Comparison of ENCODE assay signal across 25 cellular contexts in the genomic region with DNA sequence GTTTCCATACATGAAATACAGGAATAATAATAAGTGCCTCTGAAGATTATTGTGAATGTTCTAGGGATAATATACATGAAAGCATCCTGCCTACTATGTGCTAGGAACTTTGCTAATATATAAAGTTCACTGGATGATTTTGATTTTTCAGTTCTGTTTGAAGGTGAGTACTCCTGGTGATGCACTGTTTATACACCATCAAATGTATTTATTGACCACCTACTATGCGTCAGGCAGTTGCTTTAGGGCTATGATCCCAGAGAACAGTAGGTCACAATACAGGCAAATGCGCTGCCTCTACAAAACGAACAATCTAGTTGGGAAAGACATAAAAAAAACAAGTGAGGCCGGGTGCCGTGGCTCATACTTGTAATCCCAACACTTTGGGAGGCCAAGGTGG. TPM values are rescaled to one million over a fixed set of nuclear protein-coding genes. Genes with fewer than 3 reads are reported as not detected.
DNase-seq lines count a peak whose midpoint lies in the region; ATAC-seq, FAIRE-seq and TF ChIP-seq lines count a peak whose summit lies in the region.
"Had no signal": no experiment of that assay in that cellular context is flagged by ENCODE, and none has a peak within 500 bp of the region (broad histone marks: within the 10 kb centered on the region; RNA-seq: fewer than 3 reads in every experiment).

No MANE protein-coding gene starts in this region.

- H3K27ac ChIP-seq in HepG2 (ENCODE audit: extremely low read length, insufficient read depth, low read length) = no peak overlapping the region
- no peak overlapping the region for H3K27ac ChIP-seq in right lobe of liver
- peak overlapping the region; percentile 42 for H3K27ac ChIP-seq in osteoblast (ENCODE audit: low read depth, low read length)
- H3K27ac ChIP-seq: 22Rv1; A549; BLaER1 treated with 17β-estradiol and CSF1 and Interleukin-3, amounts not matched to agents 10 nM and 100 nM; C4-2B had no signal

- H3K36me3 Mint-ChIP-seq in activated naive CD4-positive, alpha-beta T cell treated with anti-CD3 and anti-CD28 coated beads for 36 hours (ENCODE audit: low read depth) = peaks cover 34% of the 10 kb centered on the region
- peaks cover 30% of the 10 kb centered on the region for H3K36me3 Mint-ChIP-seq in chondrocyte (ENCODE audit: low read depth)

- WGBS in HepG2 (ENCODE audit: low lambda C conversion rate) = 96% methylated on average over 5 of the region's 5 CpGs
- WGBS in right lobe of liver (ENCODE audit: insufficient coverage, low coverage, low lambda C conversion rate, missing lambda C conversion rate) = 88% methylated on average over 5 of the region's 5 CpGs

- no peaks in the 10 kb centered on the region for H3K9me3 Mint-ChIP-seq in activated naive CD4-positive, alpha-beta T cell treated with anti-CD3 and anti-CD28 coated beads for 36 hours
- H3K9me3 Mint-ChIP-seq in chondrocyte (ENCODE audit: low read depth) = no peaks in the 10 kb centered on the region
- H3K9me3 Mint-ChIP-seq: CD4-positive, alpha-beta T cell; CD8-positive, alpha-beta T cell had no signal

- no peak for TF ChIP-seq RAD21 in HepG2 (CRISPR knock-in tag; IDR thresholded peaks at IDR 0.05)

- POLR2A ChIA-PET in HepG2 (lab: Yijun Ruan, JAX) = no interaction called here

- FAIRE-seq in HepG2 (lab: Jason Lieb, UNC) = no peak
- FAIRE-seq: A549, D721Med, G401.6, GM12891, GM19239 had no signal

- H3K27ac Mint-ChIP-seq in activated naive CD4-positive, alpha-beta T cell treated with anti-CD3 and anti-CD28 coated beads for 36 hours = peak overlapping the region; percentile 18
- peak overlapping the region; percentile 90 for H3K27ac Mint-ChIP-seq in chondrocyte (ENCODE audit: unreplicated experiment)
- H3K27ac Mint-ChIP-seq: B cell; CD4-positive, alpha-beta T cell; CD8-positive, alpha-beta T cell had no signal

- no TSS peak for BruUV-seq in HepG2 (replicated peaks; lab: Mats Ljungman, UMichigan)

- H3K4me1 ChIP-seq in HepG2 (ENCODE audit: insufficient read depth, low read length) (no peaks in the 10 kb centered on the region), right lobe of liver (no peaks in the 10 kb centered on the region), osteoblast (ENCODE audit: insufficient read depth, low read length) (no peaks in the 10 kb centered on the region)
- H3K4me1 ChIP-seq: A549; BLaER1 treated with 17β-estradiol and CSF1 and Interleukin-3, amounts not matched to agents 10 nM and 100 nM; Caco-2 had no signal

- CTCF ChIA-PET in activated naive CD4-positive, alpha-beta T cell treated with anti-CD3 and anti-CD28 coated beads for 36 hours (lab: Charles Lee) = no interaction called here
- CTCF ChIA-PET in HepG2 (lab: Yijun Ruan, JAX; ENCODE audit: low intra/inter-chr PET ratio, low total read pairs) = no interaction called here

- H3K4me3 ChIP-seq in HepG2 (replicated peaks in 1 of 3; ENCODE audit: insufficient read depth in 1 of 3, low read depth in 2 of 3, low read length in 3 of 3) (no peak overlapping the region), right lobe of liver (no peak overlapping the region), osteoblast (ENCODE audit: insufficient read depth, low read length) (no peak overlapping the region)
- H3K4me3 ChIP-seq: A549; BLaER1 treated with 17β-estradiol and CSF1 and Interleukin-3, amounts not matched to agents 10 nM and 100 nM had no signal

- H2AFZ ChIP-seq in HepG2 (ENCODE audit: low read length) (no peak overlapping the region), osteoblast (ENCODE audit: low read length) (no peak overlapping the region)

- TF ChIP-seq POLR2A in HepG2 (IDR thresholded peaks at IDR 0.05; ENCODE audit: insufficient read depth in 1 of 2, low read depth in 2 of 2, low read length in 2 of 2) (no peak), right lobe of liver (IDR thresholded peaks at IDR 0.05) (no peak)

- TF ChIP-seq CTCF in HepG2 (CRISPR knock-in tag; IDR thresholded peaks at IDR 0.05) (no peak), right lobe of liver (IDR thresholded peaks at IDR 0.05) (no peak), chondrocyte (IDR thresholded peaks at IDR 0.05) (no peak), osteoblast (IDR thresholded peaks at IDR 0.05; ENCODE audit: extremely low read depth, low read depth, low read length) (no peak)

- intact Hi-C loops in activated naive CD4-positive, alpha-beta T cell treated with anti-CD3 and anti-CD28 coated beads for 36 hours (cut with micrococcal nuclease) = no loop called here
- intact Hi-C loops in HepG2 (cut with micrococcal nuclease; ENCODE audit: unreplicated experiment) = no loop called here
- intact Hi-C loops in right lobe of liver (cut with DNase I) = loop anchor here in 1 of 2 donors (10.0 kb wide), 1 partner anchor 169 kb away; a partner anchor contains a TSS

- TF ChIP-seq EP300 in HepG2 (IDR thresholded peaks at IDR 0.05; ENCODE audit: low read depth in 2 of 2, low read length in 2 of 2) (no peak), HepG2 (CRISPR knock-in tag; IDR thresholded peaks at IDR 0.05; ENCODE audit: borderline replicate concordance) (no peak)

- peaks cover 2% of the 10 kb centered on the region for H3K79me2 ChIP-seq in HepG2 (ENCODE audit: insufficient read depth, low read length)
- peaks cover 24% of the 10 kb centered on the region for H3K79me2 ChIP-seq in osteoblast (ENCODE audit: insufficient read depth, low read length)

- H3K27me3 ChIP-seq in HepG2 (ENCODE audit: control insufficient read depth in 1 of 2, insufficient read depth in 2 of 2, low read length in 2 of 2) (no peaks in the 10 kb centered on the region), right lobe of liver (no peaks in the 10 kb centered on the region), osteoblast (ENCODE audit: insufficient read depth, low read length) (no peaks in the 10 kb centered on the region)
- H3K27me3 ChIP-seq: BLaER1 treated with 17β-estradiol and CSF1 and Interleukin-3, amounts not matched to agents 10 nM and 100 nM had no signal

- H3K9ac ChIP-seq in HepG2 (ENCODE audit: insufficient read depth, low read depth, low read length) = no peak overlapping the region
- H3K9ac ChIP-seq: BLaER1 treated with 17β-estradiol and CSF1 and Interleukin-3, amounts not matched to agents 10 nM and 100 nM had no signal

- H3K4me2 ChIP-seq in HepG2 (ENCODE audit: low read depth, low read length) (no peak overlapping the region), osteoblast (ENCODE audit: insufficient read depth, low read length) (no peak overlapping the region)
- H3K4me2 ChIP-seq: A549; BLaER1 treated with 17β-estradiol and CSF1 and Interleukin-3, amounts not matched to agents 10 nM and 100 nM had no signal

- H3K36me3 ChIP-seq in HepG2 (replicated peaks in 1 of 2; ENCODE audit: control insufficient read depth in 1 of 2, insufficient read depth in 2 of 2, low read length in 2 of 2) (peaks cover 28 to 84% of the 10 kb centered on the region in 2 experiments), right lobe of liver (peaks cover 8 to 83% (median 35%) of the 10 kb centered on the region in 4 donors), osteoblast (ENCODE audit: insufficient read depth, low read length) (peaks cover 63% of the 10 kb centered on the region)

- no peak overlapping the region for H3K4me3 Mint-ChIP-seq in activated naive CD4-positive, alpha-beta T cell treated with anti-CD3 and anti-CD28 coated beads for 36 hours
- H3K4me3 Mint-ChIP-seq in chondrocyte (ENCODE audit: unreplicated experiment) = no peak overlapping the region
- H3K4me3 Mint-ChIP-seq: B cell; CD4-positive, alpha-beta T cell; CD8-positive, alpha-beta T cell had no signal

- no peak for DNase-seq in activated naive CD4-positive, alpha-beta T cell treated with anti-CD3 and anti-CD28 coated beads for 36 hours
- DNase-seq in activated naive CD4-positive, alpha-beta T cell treated with Interleukin-2 at 50 U/mL for 16 hours = no peak
- DNase-seq in HepG2 (ENCODE audit: low spot score) (no peak), right lobe of liver (no peak), chondrocyte (ENCODE audit: low spot score) (no peak), osteoblast (ENCODE audit: insufficient read length, low spot score, missing footprints) (no peak), NCI-H1694 (lab: John Stamatoyannopoulos, UW) (no peak)
- DNase-seq in stimulated activated CD4-positive, alpha-beta T cell treated with anti-CD3 and anti-CD28 coated beads, Interleukin-2, amount 100 ng/mL, for 24 hours = no peak
- DNase-seq: AML-193; Caco-2; Calu3; CD4-positive, alpha-beta T cell; CD8-positive, alpha-beta T cell; DMS79 treated with DMSO at 0.1 percent for 48 hours; GF-D8 had no signal

- H3K4me1 Mint-ChIP-seq in activated naive CD4-positive, alpha-beta T cell treated with anti-CD3 and anti-CD28 coated beads for 36 hours (ENCODE audit: low read depth) = peaks cover 1% of the 10 kb centered on the region
- H3K4me1 Mint-ChIP-seq in chondrocyte (ENCODE audit: low read depth) = peaks cover 18% of the 10 kb centered on the region

- no peaks in the 10 kb centered on the region for H4K20me1 ChIP-seq in HepG2 (ENCODE audit: insufficient read depth, low read length)
- H4K20me1 ChIP-seq in osteoblast (ENCODE audit: insufficient read depth, low read length) = peaks cover 6% of the 10 kb centered on the region

- H3K9me3 ChIP-seq in HepG2 (ENCODE audit: low read length) (no peaks in the 10 kb centered on the region), right lobe of liver (no peaks in the 10 kb centered on the region), osteoblast (ENCODE audit: low read depth, low read length) (no peaks in the 10 kb centered on the region)
- H3K9me3 ChIP-seq: A549; BLaER1 treated with 17β-estradiol and CSF1 and Interleukin-3, amounts not matched to agents 10 nM and 100 nM; Caco-2 had no signal

- in situ Hi-C loops in HepG2 (cut with HindIII; ENCODE audit: extremely low pct_ligation_motif_present, low pct_unique_long_range_greater_than_20kb) = no loop called here

- no peaks in the 10 kb centered on the region for H3K27me3 Mint-ChIP-seq in activated naive CD4-positive, alpha-beta T cell treated with anti-CD3 and anti-CD28 coated beads for 36 hours (ENCODE audit: low read depth)
- no peaks in the 10 kb centered on the region for H3K27me3 Mint-ChIP-seq in chondrocyte (ENCODE audit: low read depth)
- H3K27me3 Mint-ChIP-seq: B cell; CD4-positive, alpha-beta T cell had no signal

- ATAC-seq in HepG2 = no peak
- ATAC-seq in right lobe of liver = no peak
- ATAC-seq: A549; CD8-positive, alpha-beta T cell had no signal

RNA-seq across cellular contexts. Expression of a gene that starts 10.7 kb away (rescaled TPM):
- total RNA-seq in activated naive CD4-positive, alpha-beta T cell treated with anti-CD3 and anti-CD28 coated beads for 36 hours = 10 to 100 TPM; 19.9 to 24.3 TPM
- total RNA-seq in HepG2 (2016; rRNA removed; fragmentation: Illumina TruSeq; extraction: Trizol) = 94.6 and 149 TPM in 2 replicates
- 23.0 and 25.3 TPM in 2 replicates for total RNA-seq in HepG2 (2016; cell fraction: cytosol; rRNA removed; fragmentation: Illumina TruSeq; extraction: Trizol; ENCODE audit: low read depth)
- 84.4 and 162 TPM in 2 replicates for total RNA-seq in HepG2 (2016; cell fraction: insoluble cytoplasmic fraction; rRNA removed; fragmentation: Illumina TruSeq; extraction: Trizol)
- total RNA-seq in HepG2 (2016; cell fraction: membrane; rRNA removed; fragmentation: Illumina TruSeq; extraction: Trizol) = 30.4 and 30.6 TPM in 2 replicates
- 42.3 and 42.7 TPM in 2 replicates for total RNA-seq in HepG2 (2016; cell fraction: nucleus; rRNA removed; fragmentation: Illumina TruSeq; extraction: Trizol)
- polyA plus RNA-seq in HepG2 (2011; rRNA removed) = 25.9 and 35.2 TPM in 2 replicates
- 16.4 and 18.1 TPM in 2 replicates for polyA plus RNA-seq in HepG2 (2011; cell fraction: cytosol; rRNA removed)
- 14.9 and 16.5 TPM in 2 replicates for polyA plus RNA-seq in HepG2 (2011; cell fraction: nucleus; rRNA removed)
- 33.6 and 35.4 TPM in 2 replicates for polyA plus RNA-seq in HepG2 (2012)
- 12.7 and 13.2 TPM in 2 replicates for polyA plus RNA-seq in HepG2 (2016; cell fraction: cytosol; fragmentation: Illumina TruSeq; extraction: Trizol; ENCODE audit: low read depth)
- polyA plus RNA-seq in HepG2 (2016; cell fraction: insoluble cytoplasmic fraction; fragmentation: Illumina TruSeq; extraction: Trizol; ENCODE audit: low read depth) = 128 and 141 TPM in 2 replicates
- 18.2 and 18.4 TPM in 2 replicates for polyA plus RNA-seq in HepG2 (2016; cell fraction: membrane; fragmentation: Illumina TruSeq; extraction: Trizol; ENCODE audit: low read depth)
- polyA plus RNA-seq in HepG2 (2016; cell fraction: nucleus; fragmentation: Illumina TruSeq; extraction: Trizol; ENCODE audit: insufficient read depth, low read depth) = 44.6 and 49.5 TPM in 2 replicates
- polyA minus RNA-seq in HepG2 (2011; rRNA and poly(A)+ RNA removed; ENCODE audit: low replicate concordance) = 13.1 and 19.5 TPM in 2 replicates
- 17.4 and 18.8 TPM in 2 replicates for polyA minus RNA-seq in HepG2 (2011; cell fraction: cytosol; rRNA and poly(A)+ RNA removed)
- 50.1 and 65.8 TPM in 2 replicates for polyA minus RNA-seq in HepG2 (2011; cell fraction: nucleus; rRNA and poly(A)+ RNA removed)
- total RNA-seq in right lobe of liver = 10 to 100 TPM; 10.9 to 33.1 (median 14.1) TPM
- 28.4 to 33.0 TPM (median 32.0 TPM) in 3 replicates for total RNA-seq in chondrocyte
- total RNA-seq in osteoblast = 75.7 and 95.9 TPM in 2 replicates

RNA-seq across cellular contexts. Expression of a gene that starts 11.8 kb away (rescaled TPM):
- total RNA-seq in activated naive CD4-positive, alpha-beta T cell treated with anti-CD3 and anti-CD28 coated beads for 36 hours = 10 to 100 TPM; 70.2 to 71.1 TPM
- 32.1 and 66.4 TPM in 2 replicates for total RNA-seq in HepG2 (2016; rRNA removed; fragmentation: Illumina TruSeq; extraction: Trizol)
- 6.2 and 6.7 TPM in 2 replicates for total RNA-seq in HepG2 (2016; cell fraction: cytosol; rRNA removed; fragmentation: Illumina TruSeq; extraction: Trizol; ENCODE audit: low read depth)
- 32.8 and 60.2 TPM in 2 replicates for total RNA-seq in HepG2 (2016; cell fraction: insoluble cytoplasmic fraction; rRNA removed; fragmentation: Illumina TruSeq; extraction: Trizol)
- total RNA-seq in HepG2 (2016; cell fraction: membrane; rRNA removed; fragmentation: Illumina TruSeq; extraction: Trizol) = 9.9 and 11.7 TPM in 2 replicates
- 63.2 and 71.3 TPM in 2 replicates for total RNA-seq in HepG2 (2016; cell fraction: nucleus; rRNA removed; fragmentation: Illumina TruSeq; extraction: Trizol)
- polyA plus RNA-seq in HepG2 (2011; rRNA removed) = 8.8 and 10.3 TPM in 2 replicates
- polyA plus RNA-seq in HepG2 (2011; cell fraction: cytosol; rRNA removed) = 5.0 and 7.6 TPM in 2 replicates
- 14.0 and 20.9 TPM in 2 replicates for polyA plus RNA-seq in HepG2 (2011; cell fraction: nucleus; rRNA removed)
- polyA plus RNA-seq in HepG2 (2012) = 34.6 and 47.7 TPM in 2 replicates
- polyA plus RNA-seq in HepG2 (2016; cell fraction: cytosol; fragmentation: Illumina TruSeq; extraction: Trizol; ENCODE audit: low read depth) = 2.8 and 3.6 TPM in 2 replicates
- polyA plus RNA-seq in HepG2 (2016; cell fraction: insoluble cytoplasmic fraction; fragmentation: Illumina TruSeq; extraction: Trizol; ENCODE audit: low read depth) = 175 TPM in 2 replicates
- polyA plus RNA-seq in HepG2 (2016; cell fraction: membrane; fragmentation: Illumina TruSeq; extraction: Trizol; ENCODE audit: low read depth) = 6.0 and 8.8 TPM in 2 replicates
- polyA plus RNA-seq in HepG2 (2016; cell fraction: nucleus; fragmentation: Illumina TruSeq; extraction: Trizol; ENCODE audit: insufficient read depth, low read depth) = 89.4 and 99.8 TPM in 2 replicates
- polyA minus RNA-seq in HepG2 (2011; rRNA and poly(A)+ RNA removed; ENCODE audit: low replicate concordance) = 32.5 and 38.3 TPM in 2 replicates
- polyA minus RNA-seq in HepG2 (2011; cell fraction: cytosol; rRNA and poly(A)+ RNA removed) = 10.5 and 11.6 TPM in 2 replicates
- polyA minus RNA-seq in HepG2 (2011; cell fraction: nucleus; rRNA and poly(A)+ RNA removed) = 79.6 and 91.4 TPM in 2 replicates
- total RNA-seq in right lobe of liver = 10 to 100 TPM; 10.2 to 18.8 (median 17.4) TPM
- total RNA-seq in chondrocyte = 34.5 to 46.3 TPM (median 35.2 TPM) in 3 replicates
- 11.2 and 15.9 TPM in 2 replicates for total RNA-seq in osteoblast

RNA-seq across cellular contexts. Expression of a gene that starts 24.4 kb away (rescaled TPM):
- total RNA-seq in activated naive CD4-positive, alpha-beta T cell treated with anti-CD3 and anti-CD28 coated beads for 36 hours = under 1 TPM; 0.32 to 0.36 TPM
- total RNA-seq in HepG2 (2016; rRNA removed; fragmentation: Illumina TruSeq; extraction: Trizol) (0.49 and 1.00 TPM in 2 replicates), right lobe of liver (under 1 TPM in 5 of 6 experiments, not detected in 1; 0.25 to 1.00 (median 0.64) TPM), chondrocyte (0.36 to 0.99 TPM (median 0.57 TPM) in 3 replicates), osteoblast (under 0.01 and 0.88 TPM in 2 replicates)
- total RNA-seq in HepG2 (2016; cell fraction: cytosol; rRNA removed; fragmentation: Illumina TruSeq; extraction: Trizol; ENCODE audit: low read depth) = 0.40 and 0.53 TPM in 2 replicates
- total RNA-seq in HepG2 (2016; cell fraction: insoluble cytoplasmic fraction; rRNA removed; fragmentation: Illumina TruSeq; extraction: Trizol) = 0.39 and 1.0 TPM in 2 replicates
- total RNA-seq in HepG2 (2016; cell fraction: membrane; rRNA removed; fragmentation: Illumina TruSeq; extraction: Trizol) = 0.31 and 0.68 TPM in 2 replicates
- 1.8 and 2.8 TPM in 2 replicates for total RNA-seq in HepG2 (2016; cell fraction: nucleus; rRNA removed; fragmentation: Illumina TruSeq; extraction: Trizol)
- polyA plus RNA-seq in HepG2 (2011; rRNA removed) = 2.9 and 3.4 TPM in 2 replicates
- polyA plus RNA-seq in HepG2 (2011; cell fraction: cytosol; rRNA removed) = 1.0 and 1.1 TPM in 2 replicates
- 12.8 and 15.8 TPM in 2 replicates for polyA plus RNA-seq in HepG2 (2011; cell fraction: nucleus; rRNA removed)
- 1.5 and 3.3 TPM in 2 replicates for polyA plus RNA-seq in HepG2 (2012)
- 0.41 and 0.78 TPM in 2 replicates for polyA plus RNA-seq in HepG2 (2016; cell fraction: cytosol; fragmentation: Illumina TruSeq; extraction: Trizol; ENCODE audit: low read depth)
- 0.44 TPM in 1 of 2 replicates, not detected in the other for polyA plus RNA-seq in HepG2 (2016; cell fraction: insoluble cytoplasmic fraction; fragmentation: Illumina TruSeq; extraction: Trizol; ENCODE audit: low read depth)
- 0.19 and 0.57 TPM in 2 replicates for polyA plus RNA-seq in HepG2 (2016; cell fraction: membrane; fragmentation: Illumina TruSeq; extraction: Trizol; ENCODE audit: low read depth)
- polyA plus RNA-seq in HepG2 (2016; cell fraction: nucleus; fragmentation: Illumina TruSeq; extraction: Trizol; ENCODE audit: insufficient read depth, low read depth) = 6.3 and 6.6 TPM in 2 replicates
- 0.51 TPM in 1 of 2 replicates, not detected in the other for polyA minus RNA-seq in HepG2 (2011; rRNA and poly(A)+ RNA removed; ENCODE audit: low replicate concordance)
- polyA minus RNA-seq in HepG2 (2011; cell fraction: cytosol; rRNA and poly(A)+ RNA removed) = not detected in 2 replicates
- 0.52 and 2.6 TPM in 2 replicates for polyA minus RNA-seq in HepG2 (2011; cell fraction: nucleus; rRNA and poly(A)+ RNA removed)
- total RNA-seq: A172 had no signal
